ENCODE assay signal across 10 cellular contexts in the genomic region with DNA sequence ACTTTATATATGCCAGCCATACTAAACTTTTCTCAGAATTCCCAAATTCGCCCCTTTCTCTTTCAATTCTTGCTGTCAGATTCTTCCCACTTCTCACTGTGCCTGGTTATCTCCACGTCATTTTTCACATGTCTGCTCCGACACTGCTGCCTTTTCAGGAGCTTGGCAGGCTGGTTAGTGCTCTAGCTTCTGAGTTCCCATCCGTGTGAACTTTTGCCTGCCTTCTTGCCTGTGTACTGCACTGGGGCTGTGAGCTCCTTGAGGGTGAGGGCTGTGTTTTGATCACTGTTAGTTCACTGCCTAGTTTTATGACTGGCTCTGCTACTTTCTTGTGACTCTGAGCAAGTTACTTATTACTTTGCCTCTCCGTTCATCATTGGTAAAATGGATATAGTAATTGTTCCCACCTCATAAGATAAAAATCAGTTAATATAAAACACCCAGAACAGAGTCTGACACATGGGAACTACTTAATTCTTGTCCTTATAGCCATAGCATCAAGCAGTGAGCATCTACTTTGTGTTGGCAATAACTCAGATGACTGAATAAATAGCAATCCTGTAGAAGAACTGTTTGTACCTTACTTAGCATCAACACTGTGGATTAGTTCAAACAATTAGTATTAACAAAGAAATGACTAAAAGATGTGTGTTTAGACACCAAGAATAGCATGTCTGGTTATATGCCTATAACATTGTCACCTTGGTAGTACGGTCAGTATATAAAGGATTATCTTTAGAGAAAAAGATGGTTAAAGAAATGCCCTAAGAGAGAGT. TPM values are rescaled to one million over a fixed set of nuclear protein-coding genes. Genes with fewer than 3 reads are reported as not detected.
DNase-seq lines count a peak whose midpoint lies in the region; ATAC-seq lines count a peak whose summit lies in the region.
"Had no signal": no experiment of that assay in that cellular context is flagged by ENCODE, and none has a peak within 500 bp of the region (broad histone marks: within the 10 kb centered on the region; RNA-seq: fewer than 3 reads in every experiment).

No MANE protein-coding gene starts in this region.

- ATAC-seq in naive B cell (ENCODE audit: low read depth in 2 of 2) (no peak), HG03039 (IDR thresholded peaks at IDR 0.05; ENCODE audit: unreplicated experiment) (no peak), HG02981 (IDR thresholded peaks at IDR 0.05; ENCODE audit: unreplicated experiment) (no peak)

- DNase-seq in RKO (ENCODE audit: low spot score) (peak; percentile 61), naive B cell (no peak), middle frontal gyrus (ENCODE audit: extremely low spot score, low spot score) (no peak), medulla oblongata (ENCODE audit: extremely low spot score) (no peak)
- DNase-seq in effector memory CD4-positive, alpha-beta T cell = no peak
- DNase-seq: Caco-2, NCI-H82 had no signal

- peaks cover 55% of the 10 kb centered on the region for H3K36me3 ChIP-seq in ACC112 (ENCODE audit: insufficient read depth, low read length)
- H3K36me3 ChIP-seq in effector memory CD4-positive, alpha-beta T cell (ENCODE audit: control insufficient read depth, insufficient read depth, low read length) = peaks cover 38% of the 10 kb centered on the region

- H3K27ac Mint-ChIP-seq in naive B cell = peak overlapping the region in 5 of 6 donors; percentile 22 to 54 (median 37)

- peak overlapping the region; percentile 36 for H3K4me3 ChIP-seq in ACC112 (ENCODE audit: low read depth, low read length)
- no peak overlapping the region for H3K4me3 ChIP-seq in effector memory CD4-positive, alpha-beta T cell (ENCODE audit: insufficient read depth, low read depth, low read length, poor library complexity, severe bottlenecking)

- H3K79me2 ChIP-seq in ACC112 (ENCODE audit: control insufficient read depth, insufficient read depth, low read length, unreplicated experiment) = peaks cover 83% of the 10 kb centered on the region

- H2AFZ ChIP-seq in ACC112 (ENCODE audit: low read length, unreplicated experiment) = no peak overlapping the region

- no peaks in the 10 kb centered on the region for H3K27me3 ChIP-seq in ACC112 (ENCODE audit: insufficient read depth, low read length)
- H3K27me3 ChIP-seq in effector memory CD4-positive, alpha-beta T cell (replicated peaks; ENCODE audit: control insufficient read depth, insufficient read depth, low read length, poor library complexity, severe bottlenecking) = no peaks in the 10 kb centered on the region

- peaks cover 60% of the 10 kb centered on the region for H3K4me1 ChIP-seq in ACC112 (ENCODE audit: control insufficient read depth, insufficient read depth, low read length, unreplicated experiment)
- H3K4me1 ChIP-seq in effector memory CD4-positive, alpha-beta T cell (ENCODE audit: control insufficient read depth, insufficient read depth, low read length, poor library complexity, severe bottlenecking) = peaks cover 21% of the 10 kb centered on the region

- H3K9me3 Mint-ChIP-seq in naive B cell = no peaks in the 10 kb centered on the region

- H3K27ac ChIP-seq in ACC112 (ENCODE audit: low read depth, low read length) = peak overlapping the region; percentile 96
- peak overlapping the region; percentile 25 for H3K27ac ChIP-seq in effector memory CD4-positive, alpha-beta T cell (ENCODE audit: insufficient read depth, low read length, poor library complexity, severe bottlenecking)

- H3K4me1 Mint-ChIP-seq in naive B cell = peaks cover 25 to 39% (median 39%) of the 10 kb centered on the region in 3 donors

- no peaks in the 10 kb centered on the region for H3K27me3 Mint-ChIP-seq in naive B cell

- H3K4me3 Mint-ChIP-seq in naive B cell = peak overlapping the region in 1 of 8 donors; percentile 26

- H3K9me3 ChIP-seq in effector memory CD4-positive, alpha-beta T cell (ENCODE audit: control insufficient read depth, low read length) = no peaks in the 10 kb centered on the region
- H3K9me3 ChIP-seq: Caco-2 had no signal

- peaks cover 9 to 13% of the 10 kb centered on the region in 2 donors for H3K36me3 Mint-ChIP-seq in naive B cell

RNA-seq across cellular contexts. Expression of a gene that starts 5.5 kb away (rescaled TPM):
- 100 to 1,000 TPM in 4 of 6 donors, 10 to 100 TPM in 2; 91.6 to 128 (median 113) TPM for polyA plus RNA-seq in naive B cell (ENCODE audit: low read depth in 6 of 6)

RNA-seq across cellular contexts. Expression of a gene that starts 8.8 kb away (rescaled TPM):
- polyA plus RNA-seq in naive B cell (ENCODE audit: low read depth in 6 of 6) = under 1 TPM in 5 of 6 donors, not detected in 1; 0.21 to 0.78 (median 0.49) TPM

RNA-seq across cellular contexts. Expression of a gene that starts 28.0 kb away (rescaled TPM):
- polyA plus RNA-seq in naive B cell (ENCODE audit: low read depth in 6 of 6) = not detected
